In the genomic region with DNA sequence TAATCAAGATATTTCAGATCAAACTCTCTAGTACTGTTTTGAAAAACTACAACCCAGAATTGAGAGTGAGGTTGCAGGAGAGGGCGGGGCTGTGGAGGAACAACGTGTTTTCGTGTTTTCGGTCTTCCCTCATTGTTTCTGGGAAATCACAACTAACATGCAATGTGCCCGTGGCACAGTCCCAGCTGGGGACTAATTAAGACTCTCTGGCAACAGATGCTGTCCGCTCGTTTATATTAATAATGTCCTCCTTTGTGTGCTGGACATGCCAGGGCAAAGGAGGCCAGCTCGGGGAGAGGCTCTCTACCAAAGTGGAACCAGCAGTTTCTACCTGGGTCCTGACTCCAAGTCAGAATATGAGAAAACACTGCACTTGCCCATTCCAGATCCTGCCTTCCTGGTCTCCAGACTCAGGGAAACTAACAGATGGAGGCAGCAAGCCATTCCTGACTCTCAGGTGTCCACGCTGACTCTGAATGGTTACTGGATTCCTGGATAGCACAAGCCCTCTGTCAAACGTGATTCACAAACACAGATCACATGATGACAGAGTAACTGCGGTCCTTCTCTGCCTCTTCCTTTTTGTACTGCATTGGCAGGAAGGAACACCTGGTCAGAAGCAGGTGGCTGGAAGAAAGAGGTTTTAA, we compare ENCODE assay signal across 9 cellular contexts.
DNase-seq lines count a peak whose midpoint lies in the region; ATAC-seq, FAIRE-seq and TF ChIP-seq lines count a peak whose summit lies in the region.
"Had no signal": no experiment of that assay in that cellular context is flagged by ENCODE, and none has a peak within 500 bp of the region (broad histone marks: within the 10 kb centered on the region; RNA-seq: fewer than 3 reads in every experiment).

No MANE protein-coding gene starts in this region.

- H3K27me3 ChIP-seq in RWPE2 (ENCODE audit: insufficient read depth, poor library complexity, severe bottlenecking) (no peaks in the 10 kb centered on the region), bronchial epithelial cell (ENCODE audit: control insufficient read depth, insufficient read depth, low read length) (no peaks in the 10 kb centered on the region)

- peak; percentile 52 for FAIRE-seq in bronchial epithelial cell (lab: Jason Lieb, UNC)

- peak; percentile 74 for ATAC-seq in RWPE2 (ENCODE audit: low read depth)
- no peak for ATAC-seq in GM21723 (IDR thresholded peaks at IDR 0.05; ENCODE audit: unreplicated experiment)

- DNase-seq in DMS 273 (lab: John Stamatoyannopoulos, UW; ENCODE audit: unreplicated experiment) (peak; percentile 59), DMS 273 treated with DMSO at 0.1 percent for 48 hours (lab: John Stamatoyannopoulos, UW) (no peak), RWPE2 (ENCODE audit: low spot score) (no peak), bronchial epithelial cell (ENCODE audit: low read depth) (peak; percentile 79), occipital lobe (lab: John Stamatoyannopoulos, UW) (peak; percentile 6), SK-N-DZ (ENCODE audit: low spot score) (no peak)
- DNase-seq in effector CD8-positive, alpha-beta T cell (lab: John Stamatoyannopoulos, UW): no peak

- H3K4me3 ChIP-seq in RWPE2 (ENCODE audit: severe bottlenecking) (no peak overlapping the region), bronchial epithelial cell (ENCODE audit: low read depth, low read length) (peak overlapping the region; percentile 26)

- H3K4me1 ChIP-seq in RWPE2 (ENCODE audit: insufficient read depth, poor library complexity, severe bottlenecking): peaks cover 10% of the 10 kb centered on the region

- TF ChIP-seq CTCF in RWPE2 (IDR thresholded peaks at IDR 0.05; ENCODE audit: poor library complexity, severe bottlenecking) (no peak), bronchial epithelial cell (IDR thresholded peaks at IDR 0.05; ENCODE audit: insufficient read depth, low read length, severe bottlenecking) (no peak)

- H3K27ac ChIP-seq in RWPE2 (ENCODE audit: poor library complexity, severe bottlenecking): peak overlapping the region; percentile 11
- H3K27ac ChIP-seq: 22Rv1 had no signal

- H3K9me3 ChIP-seq in RWPE2 (ENCODE audit: severe bottlenecking): no peaks in the 10 kb centered on the region

- H3K36me3 ChIP-seq in RWPE2 (ENCODE audit: low read depth) (no peaks in the 10 kb centered on the region), bronchial epithelial cell (ENCODE audit: control insufficient read depth, insufficient read depth, low read length) (no peaks in the 10 kb centered on the region)

Comparison
In these comparisons a context has a peak if more than half of its experiments do, and no peak if none do; other contexts are left out.
1. DNase-seq: peak in DMS 273 (single experiment), bronchial epithelial cell (single experiment) and occipital lobe (single experiment); none in DMS 273 treated with DMSO at 0.1 percent for 48 hours (single experiment), RWPE2 (single experiment), SK-N-DZ (single experiment) and effector CD8-positive, alpha-beta T cell (single experiment).